In genomic region chrX:119605739-119606507, GRCh38 we compare ENCODE assay signal across 8 cellular contexts. TPM values are rescaled to one million over a fixed set of nuclear protein-coding genes. Genes with fewer than 3 reads are reported as not detected.
DNase-seq lines count a peak whose midpoint lies in the region; ATAC-seq and TF ChIP-seq lines count a peak whose summit lies in the region.

Gene NKRF, minus strand, starts transcription at chrX:119606424.

- intact Hi-C loops in mammary epithelial cell (cut with micrococcal nuclease), result loop anchor here (5.0 kb wide), 1 partner anchor 171 kb away; no protein-coding TSS in a partner anchor

- in situ Hi-C loops in mammary epithelial cell (cut with MboI; ENCODE audit: low sequenced_read_pairs in 2 of 2), result no loop called here

- H3K27ac ChIP-seq in mammary epithelial cell (ENCODE audit: insufficient read depth, low read depth, low read length), result peak within 1 kb of the TSS; percentile 62

- H3K4me1 ChIP-seq in mammary epithelial cell (ENCODE audit: insufficient read depth, low read length), result peaks cover 4% of the 10 kb centered on the region

- DNase-seq in DMS79 (lab: John Stamatoyannopoulos, UW), result peak; percentile 72
- DNase-seq in DMS79 treated with DMSO at 0.1 percent for 48 hours (lab: John Stamatoyannopoulos, UW), result no peak
- DNase-seq in NCI-H2029 (lab: John Stamatoyannopoulos, UW), result peak; percentile 76
- DNase-seq in mammary epithelial cell, result peak; percentile 80
- DNase-seq in islet precursor cell, result peak; percentile 91
- DNase-seq in stimulated activated CD4-positive, alpha-beta T cell treated with anti-CD3 and anti-CD28 coated beads, Interleukin-12 subunit alpha, Interleukin-12 subunit beta, amount 100 ng/mL, for 48 hours (ENCODE audit: low read depth in 2 of 3, low spot score in 1 of 3), result peak; percentile 83 to 84 (median 84)

- no peaks in the 10 kb centered on the region for H3K27me3 ChIP-seq in mammary epithelial cell (ENCODE audit: insufficient read depth, low read length)

- H2AFZ ChIP-seq in mammary epithelial cell (ENCODE audit: low read depth, low read length), result peak within 1 kb of the TSS; percentile 76

- H3K36me3 ChIP-seq in mammary epithelial cell (ENCODE audit: insufficient read depth, low read length), result peaks cover 2% of the 10 kb centered on the region

- H3K4me2 ChIP-seq in mammary epithelial cell (ENCODE audit: insufficient read depth, low read depth, low read length), result peak within 1 kb of the TSS; percentile 86

- TF ChIP-seq CTCF in WI38 (IDR thresholded peaks at IDR 0.05; ENCODE audit: low read depth, low read length) (no peak), mammary epithelial cell (conservative IDR thresholded peaks at IDR 0.05 in 1 of 2, IDR thresholded peaks at IDR 0.05 in 1 of 2; ENCODE audit: extremely low read depth in 1 of 2, insufficient read depth in 1 of 2, low read depth in 1 of 2, low read length in 2 of 2) (no peak)

- H4K20me1 ChIP-seq in mammary epithelial cell (ENCODE audit: insufficient read depth, low read length), result no peaks in the 10 kb centered on the region

- peak within 1 kb of the TSS; percentile 76 for H3K9ac ChIP-seq in mammary epithelial cell (ENCODE audit: insufficient read depth, low read length)

- H3K9me3 ChIP-seq in mammary epithelial cell (replicated peaks; ENCODE audit: insufficient read depth, low read length), result no peaks in the 10 kb centered on the region

- ATAC-seq in HG02943 (IDR thresholded peaks at IDR 0.05; ENCODE audit: low read depth, unreplicated experiment), result peak; percentile 78

- TSS peak; percentile 57 for BruUV-seq in mammary epithelial cell (replicated peaks; lab: Mats Ljungman, UMichigan)

- dilution Hi-C loops in mammary epithelial cell (cut with HindIII; ENCODE audit: low sequenced_read_pairs), result no loop called here

- H3K79me2 ChIP-seq in mammary epithelial cell (ENCODE audit: insufficient read depth, low read length), result peaks cover 52% of the 10 kb centered on the region

- CTCF ChIA-PET in mammary epithelial cell (lab: Charles Lee; ENCODE audit: low non-redundant PET), result interaction anchor here (1.0 kb wide), 1 partner anchor 87 kb away, joined by 5 read pairs; the partner anchor contains the start of gene SEPTIN6

- H3K4me3 ChIP-seq in WI38 (ENCODE audit: low read depth, low read length), result peak within 1 kb of the TSS; percentile 72
- H3K4me3 ChIP-seq in mammary epithelial cell (replicated peaks in 1 of 3; ENCODE audit: insufficient read depth in 1 of 3, low read depth in 2 of 3, low read length in 3 of 3), result peak within 1 kb of the TSS; percentile 48 to 90 (median 85)

- WGBS in mammary epithelial cell (ENCODE audit: low coverage, missing lambda C conversion rate), result 54% methylated on average over 22 of the region's 78 CpGs

RNA-seq across cellular contexts. Expression of gene NKRF, which starts in this region (rescaled TPM):
- total RNA-seq in mammary epithelial cell, result 10 to 100 TPM in 1 of 2 donors, 1 to 10 TPM in 1; 5.7 to 13.5 TPM
- 9.1 TPM for polyA plus RNA-seq in mammary epithelial cell
- polyA minus RNA-seq in mammary epithelial cell, result 6.0 TPM
